Comparison of ENCODE assay signal across 16 cellular contexts in the genomic region with DNA sequence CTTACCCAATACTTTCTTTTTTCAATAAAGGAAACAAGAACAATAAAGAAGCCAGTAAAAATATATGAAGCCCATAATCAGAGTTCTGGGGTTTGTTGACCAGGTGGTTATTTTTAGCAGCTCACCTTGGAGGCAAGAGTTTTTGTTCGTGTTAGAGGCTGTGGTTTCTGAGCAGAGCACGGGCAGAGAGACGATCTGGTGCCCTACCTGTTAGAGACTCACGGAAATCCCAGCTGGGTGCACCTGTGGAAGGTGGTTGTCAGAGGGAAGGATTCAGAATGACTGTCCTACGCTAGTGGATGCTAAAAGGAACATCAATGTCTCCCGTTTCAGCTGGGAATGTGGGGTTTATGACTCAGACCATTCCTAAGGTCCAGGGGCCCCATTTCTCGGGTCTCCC.
DNase-seq lines count a peak whose midpoint lies in the region; ATAC-seq and TF ChIP-seq lines count a peak whose summit lies in the region.
"Had no signal": no experiment of that assay in that cellular context is flagged by ENCODE, and none has a peak within 500 bp of the region (broad histone marks: within the 10 kb centered on the region; RNA-seq: fewer than 3 reads in every experiment).

No MANE protein-coding gene starts in this region.

- H2AFZ ChIP-seq in osteoblast (ENCODE audit: low read length) = no peak overlapping the region

- intact Hi-C loops in Caco-2 (cut with micrococcal nuclease; ENCODE audit: unreplicated experiment) = loop anchor here (2.0 kb wide), 1 partner anchor 37 kb away; no protein-coding TSS in a partner anchor
- intact Hi-C loops in tibial artery (cut with DNase I; ENCODE audit: low total_unique reads) = loop anchor here (10.0 kb wide), 1 partner anchor 155 kb away; no protein-coding TSS in a partner anchor

- TF ChIP-seq CTCF in Caco-2 (IDR thresholded peaks at IDR 0.05; ENCODE audit: insufficient read depth in 1 of 2, low read depth in 1 of 2, low read length in 1 of 2, severe bottlenecking in 1 of 2, unreplicated experiment in 1 of 2) = no peak
- no peak for TF ChIP-seq CTCF in chondrocyte (IDR thresholded peaks at IDR 0.05)
- no peak for TF ChIP-seq CTCF in osteoblast (IDR thresholded peaks at IDR 0.05; ENCODE audit: extremely low read depth, low read depth, low read length)
- TF ChIP-seq CTCF in tibial artery (IDR thresholded peaks at IDR 0.05) = no peak
- TF ChIP-seq CTCF in GM13977 (IDR thresholded peaks at IDR 0.05; ENCODE audit: extremely low read depth, insufficient read depth, missing control alignments) = no peak

- H3K27me3 Mint-ChIP-seq in Caco-2 (ENCODE audit: insufficient read depth, unreplicated experiment) = no peaks in the 10 kb centered on the region
- no peaks in the 10 kb centered on the region for H3K27me3 Mint-ChIP-seq in chondrocyte (ENCODE audit: low read depth)

- no peaks in the 10 kb centered on the region for H3K36me3 ChIP-seq in Caco-2 (ENCODE audit: control insufficient read depth, insufficient read depth, low read length)
- H3K36me3 ChIP-seq in osteoblast (ENCODE audit: insufficient read depth, low read length) = peaks cover 56% of the 10 kb centered on the region
- H3K36me3 ChIP-seq in tibial artery = peaks cover 0 to 9% (median 7%) of the 10 kb centered on the region in 3 donors

- no peaks in the 10 kb centered on the region for H3K9me3 ChIP-seq in Caco-2
- no peaks in the 10 kb centered on the region for H3K9me3 ChIP-seq in osteoblast (ENCODE audit: low read depth, low read length)
- no peaks in the 10 kb centered on the region for H3K9me3 ChIP-seq in tibial artery
- H3K9me3 ChIP-seq: upper lobe of right lung had no signal

- CTCF ChIA-PET in Caco-2 (lab: Charles Lee) = interaction anchor here (1.0 kb wide), 1 partner anchor 156 kb away, joined by 4 read pairs; no protein-coding TSS in a partner anchor

- H3K4me2 ChIP-seq in osteoblast (ENCODE audit: insufficient read depth, low read length) = peak overlapping the region; percentile 38

- H3K27me3 ChIP-seq in Caco-2 (replicated peaks; ENCODE audit: control insufficient read depth, insufficient read depth, low read length) = no peaks in the 10 kb centered on the region
- no peaks in the 10 kb centered on the region for H3K27me3 ChIP-seq in osteoblast (ENCODE audit: insufficient read depth, low read length)
- peaks cover 0 to 4% of the 10 kb centered on the region in 2 donors for H3K27me3 ChIP-seq in tibial artery
- H3K27me3 ChIP-seq: upper lobe of right lung had no signal

- H3K4me1 ChIP-seq in Caco-2 (peaks cover 37% of the 10 kb centered on the region), osteoblast (ENCODE audit: insufficient read depth, low read length) (peaks cover 20% of the 10 kb centered on the region), tibial artery (no peaks in the 10 kb centered on the region)

- DNase-seq in Caco-2 (no peak), NCI-H2081 (lab: John Stamatoyannopoulos, UW) (peak; percentile 61 to 89), chondrocyte (ENCODE audit: low spot score) (no peak), osteoblast (ENCODE audit: insufficient read length, low spot score, missing footprints) (no peak), tibial artery (no peak), NCI-H1048 (lab: John Stamatoyannopoulos, UW) (no peak), GM13977 (ENCODE audit: low spot score) (no peak)
- DNase-seq: activated T-cell treated with anti-CD3 and anti-CD28 coated beads, Interleukin-2, amount 50 U/mL, for 4 hours; amniotic stem cell; cortex of kidney; OCI-M1; T-cell; upper lobe of right lung had no signal

- H3K27ac ChIP-seq in osteoblast (ENCODE audit: low read depth, low read length) (peak overlapping the region; percentile 45), tibial artery (no peak overlapping the region)

- H3K4me1 Mint-ChIP-seq in Caco-2 (ENCODE audit: low read depth, unreplicated experiment) = peaks cover 31% of the 10 kb centered on the region
- H3K4me1 Mint-ChIP-seq in chondrocyte (ENCODE audit: low read depth) = peaks cover 37% of the 10 kb centered on the region

- H3K36me3 Mint-ChIP-seq in Caco-2 (ENCODE audit: insufficient read depth, unreplicated experiment) (peaks cover 38% of the 10 kb centered on the region), chondrocyte (ENCODE audit: low read depth) (no peaks in the 10 kb centered on the region)
- H3K36me3 Mint-ChIP-seq: T-cell had no signal

- POLR2A ChIA-PET in Caco-2 (lab: Charles Lee) = no interaction called here

- H3K4me3 ChIP-seq in Caco-2 (ENCODE audit: low read depth, low read length) = no peak overlapping the region
- no peak overlapping the region for H3K4me3 ChIP-seq in osteoblast (ENCODE audit: insufficient read depth, low read length)
- no peak overlapping the region for H3K4me3 ChIP-seq in tibial artery
- H3K4me3 ChIP-seq: K562, upper lobe of right lung had no signal

- H3K9me3 Mint-ChIP-seq in Caco-2 (ENCODE audit: unreplicated experiment) = no peaks in the 10 kb centered on the region
- H3K9me3 Mint-ChIP-seq in chondrocyte (ENCODE audit: low read depth) = no peaks in the 10 kb centered on the region
- H3K9me3 Mint-ChIP-seq: activated T-cell treated with anti-CD3 and anti-CD28 coated beads, Interleukin-2, amount 50 U/mL, for 4 hours; T-cell had no signal

- H3K79me2 ChIP-seq in osteoblast (ENCODE audit: insufficient read depth, low read length) = no peaks in the 10 kb centered on the region

- in situ Hi-C loops in GM13977 (cut with MboI; ENCODE audit: low pct_unique_long_range_greater_than_20kb, low sequenced_read_pairs, unreplicated experiment) = no loop called here

- H3K27ac Mint-ChIP-seq in Caco-2 (ENCODE audit: unreplicated experiment) (peak overlapping the region; percentile 80), chondrocyte (ENCODE audit: unreplicated experiment) (peak overlapping the region; percentile 57)
- H3K27ac Mint-ChIP-seq: activated CD4-positive, alpha-beta T cell treated with anti-CD3 and anti-CD28 coated beads for 36 hours; T-cell had no signal

- ATAC-seq in GM21723 (IDR thresholded peaks at IDR 0.05; ENCODE audit: unreplicated experiment) = no peak
- ATAC-seq: activated T-cell treated with anti-CD3 and anti-CD28 coated beads, Interleukin-2, amount 50 U/mL, for 4 hours; K562; T-cell; upper lobe of right lung had no signal

- no peak overlapping the region for H3K4me3 Mint-ChIP-seq in Caco-2 (ENCODE audit: unreplicated experiment)
- H3K4me3 Mint-ChIP-seq in chondrocyte (ENCODE audit: unreplicated experiment) = no peak overlapping the region
- H3K4me3 Mint-ChIP-seq: activated CD4-positive, alpha-beta T cell treated with anti-CD3 and anti-CD28 coated beads for 36 hours; activated T-cell treated with anti-CD3 and anti-CD28 coated beads, Interleukin-2, amount 50 U/mL, for 4 hours; T-cell had no signal

- no peaks in the 10 kb centered on the region for H4K20me1 ChIP-seq in osteoblast (ENCODE audit: insufficient read depth, low read length)

- BruUV-seq in Caco-2 (replicated peaks; lab: Mats Ljungman, UMichigan) = no TSS peak

Comparison
In these comparisons a context has a peak if more than half of its experiments do, and no peak if none do; other contexts are left out.
1. DNase-seq: peak in NCI-H2081 (2 of 2); none in Caco-2 (0 of 2), chondrocyte (single experiment), osteoblast (single experiment), tibial artery (0 of 2), NCI-H1048 (single experiment) and GM13977 (single experiment).